ENCODE assay signal across 34 cellular contexts in the genomic region with DNA sequence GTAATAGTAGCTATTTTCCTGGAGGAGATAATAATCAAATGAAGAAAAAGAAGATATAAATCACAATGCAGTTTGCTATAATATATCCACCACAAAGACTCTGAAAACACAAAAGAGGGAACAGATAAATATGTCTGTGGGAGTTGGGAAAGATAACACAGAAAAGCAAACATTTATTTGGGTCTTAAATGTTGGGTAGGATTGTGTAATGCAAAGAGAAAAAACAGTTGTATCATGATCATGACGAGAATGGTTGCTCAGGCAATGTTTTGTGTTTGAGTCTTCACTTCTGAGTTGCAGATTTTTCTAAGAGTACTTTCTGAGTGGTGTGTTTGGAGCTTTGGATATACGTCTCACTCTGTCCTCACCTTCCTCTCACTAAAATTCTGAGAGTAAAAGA.
"Had no signal": no experiment of that assay in that cellular context is flagged by ENCODE, and none has a peak within 500 bp of the region (broad histone marks: within the 10 kb centered on the region; RNA-seq: fewer than 3 reads in every experiment).

No MANE protein-coding gene starts in this region.

- H3K27me3 ChIP-seq: body of pancreas, brain microvascular endothelial cell, breast epithelium had no signal

- H3K36me3 ChIP-seq: brain microvascular endothelial cell, breast epithelium, WERI-Rb-1 had no signal

- H3K4me1 ChIP-seq: body of pancreas, breast epithelium had no signal

- ATAC-seq: activated CD4-positive, alpha-beta T cell treated with anti-CD3 and anti-CD28 coated beads for 36 hours; activated CD4-positive, CD25-positive, alpha-beta regulatory T cell treated with anti-CD3 and anti-CD28 coated beads, Interleukin-2, amount 50 U/mL, for 24 hours; activated CD8-positive, alpha-beta memory T cell treated with anti-CD3 and anti-CD28 coated beads, Interleukin-2, amount 10 ng/mL, durations not matched to agents 7 days and 5 days; activated CD8-positive, alpha-beta T cell treated with anti-CD3 and anti-CD28 coated beads, Interleukin-2, amount 10 ng/mL, durations not matched to agents 7 days and 5 days; activated naive CD4-positive, alpha-beta T cell treated with anti-CD3 and anti-CD28 coated beads, Interleukin-2, amount 50 U/mL, for 72 hours; activated T-cell treated with anti-CD3 and anti-CD28 coated beads, Interleukin-2, amount 50 U/mL, for 4 hours; activated T-cell treated with anti-CD3 and anti-CD28 coated beads, Interleukin-2, amount 50 U/mL, for 72 hours; activated T-helper 17 cell treated with anti-CD3 and anti-CD28 coated beads, Interleukin-2, amount 50 U/mL, for 72 hours; body of pancreas; T-cell; T-helper 17 cell; WTC11 had no signal

- H3K9me3 ChIP-seq: body of pancreas had no signal

- DNase-seq: activated CD4-positive, alpha-beta memory T cell treated with anti-CD3 and anti-CD28 coated beads, Interleukin-2, amount 10 ng/mL, durations not matched to agents 7 days and 5 days; activated CD4-positive, alpha-beta T cell treated with anti-CD3 and anti-CD28 coated beads for 1 hour; activated CD4-positive, alpha-beta T cell treated with anti-CD3 and anti-CD28 coated beads for 36 hours; activated CD4-positive, alpha-beta T cell treated with anti-CD3 and anti-CD28 coated beads for 48 hours; activated CD4-positive, alpha-beta T cell treated with anti-CD3 and anti-CD28 coated beads, Interleukin-2, amount 10 ng/mL, durations not matched to agents 7 days and 5 days; activated CD4-positive, alpha-beta T cell treated with anti-CD3 and anti-CD28 coated beads, Interleukin-2, amount 50 U/mL, for 48 hours; activated CD4-positive, CD25-positive, alpha-beta regulatory T cell; activated CD8-positive, alpha-beta memory T cell treated with anti-CD3 and anti-CD28 coated beads for 24 hours; activated CD8-positive, alpha-beta memory T cell treated with anti-CD3 and anti-CD28 coated beads, Interleukin-2, amount 10 ng/mL, durations not matched to agents 7 days and 5 days; activated CD8-positive, alpha-beta T cell treated with anti-CD3 and anti-CD28 coated beads, Interleukin-2, amount 10 ng/mL, durations not matched to agents 7 days and 5 days; activated effector memory CD4-positive, alpha-beta T cell treated with anti-CD3 and anti-CD28 coated beads, Interleukin-2, amount 50 U/mL, for 16 hours; activated gamma-delta T cell treated with Interleukin-2 at 50 U/mL for 16 hours; activated naive CD4-positive, alpha-beta T cell; activated naive CD4-positive, alpha-beta T cell treated with anti-CD3 and anti-CD28 coated beads for 36 hours; activated naive CD4-positive, alpha-beta T cell treated with anti-CD3 and anti-CD28 coated beads, Interleukin-2, amount 50 U/mL, for 16 hours; activated naive CD8-positive, alpha-beta T cell treated with anti-CD3 and anti-CD28 coated beads for 36 hours; activated T-cell treated with anti-CD3 and anti-CD28 coated beads for 4 hours; activated T-cell treated with anti-CD3 and anti-CD28 coated beads, Interleukin-2, amount 50 U/mL, for 1 hour; activated T-cell treated with anti-CD3 and anti-CD28 coated beads, Interleukin-2, amount 50 U/mL, for 4 hours; activated T-cell treated with anti-CD3 and anti-CD28 coated beads, Interleukin-2, amount 50 U/mL, for 72 hours; amniotic stem cell; aorta; body of pancreas; brain microvascular endothelial cell; central memory CD4-positive, alpha-beta T cell; T-cell; T-helper 17 cell; T1000; WERI-Rb-1 had no signal

- H3K27ac ChIP-seq: body of pancreas, brain microvascular endothelial cell, breast epithelium, WERI-Rb-1 had no signal

- H3K4me3 ChIP-seq: body of pancreas, breast epithelium had no signal
